20 cellular contexts compared by ENCODE assay signal in genomic region chr6:489762-490161, GRCh38.
DNase-seq lines count a peak whose midpoint lies in the region; ATAC-seq and TF ChIP-seq lines count a peak whose summit lies in the region.
"Had no signal": no experiment of that assay in that cellular context is flagged by ENCODE, and none has a peak within 500 bp of the region (broad histone marks: within the 10 kb centered on the region; RNA-seq: fewer than 3 reads in every experiment).

No MANE protein-coding gene starts in this region.

- no peaks in the 10 kb centered on the region for H3K4me1 ChIP-seq in gastroesophageal sphincter
- H3K4me1 ChIP-seq: upper lobe of right lung had no signal

- ATAC-seq in CD4-positive, alpha-beta T cell (ENCODE audit: poor library complexity): no peak
- ATAC-seq in activated CD8-positive, alpha-beta T cell treated with anti-CD3 and anti-CD28 coated beads for 36 hours: no peak
- ATAC-seq in memory B cell (ENCODE audit: low read depth): no peak
- ATAC-seq in GM21825 (IDR thresholded peaks at IDR 0.05; ENCODE audit: unreplicated experiment): no peak
- ATAC-seq in gastroesophageal sphincter: no peak
- ATAC-seq: HCT116, left ventricle myocardium superior, upper lobe of right lung had no signal

- H3K27ac ChIP-seq in CD4-positive, alpha-beta T cell (ENCODE audit: low read depth, low read length): no peak overlapping the region
- H3K27ac ChIP-seq in gastroesophageal sphincter: no peak overlapping the region
- H3K27ac ChIP-seq: 22Rv1, upper lobe of right lung had no signal

- peak overlapping the region; percentile 98 for H3K27ac Mint-ChIP-seq in T-helper 1 cell treated with Interleukin-12 subunit alpha and Interleukin-12 subunit beta and Interleukin-4 antibody, amounts not matched to agents 30 μg/mL and 1 μg/mL, for 36 hours
- peak overlapping the region; percentile 83 for H3K27ac Mint-ChIP-seq in CD4-positive, alpha-beta T cell
- H3K27ac Mint-ChIP-seq in activated CD8-positive, alpha-beta T cell treated with anti-CD3 and anti-CD28 coated beads for 36 hours: peak overlapping the region; percentile 99
- peak overlapping the region; percentile 89 for H3K27ac Mint-ChIP-seq in memory B cell

- H3K4me1 Mint-ChIP-seq in T-helper 1 cell treated with Interleukin-12 subunit alpha and Interleukin-12 subunit beta and Interleukin-4 antibody, amounts not matched to agents 30 μg/mL and 1 μg/mL, for 36 hours (ENCODE audit: low read depth): peaks cover 63% of the 10 kb centered on the region
- H3K4me1 Mint-ChIP-seq in CD4-positive, alpha-beta T cell (ENCODE audit: low read depth): peaks cover 63% of the 10 kb centered on the region
- peaks cover 94% of the 10 kb centered on the region for H3K4me1 Mint-ChIP-seq in activated CD8-positive, alpha-beta T cell treated with anti-CD3 and anti-CD28 coated beads for 36 hours (ENCODE audit: low read depth)
- H3K4me1 Mint-ChIP-seq in memory B cell: peaks cover 28% of the 10 kb centered on the region

- 91 to 94% methylated on average over 11 of the region's 11 CpGs for WGBS in gastroesophageal sphincter (ENCODE audit: low coverage in 1 of 2), 2 donors

- no peak for TF ChIP-seq POLR2A in gastroesophageal sphincter (IDR thresholded peaks at IDR 0.05)

- no peak overlapping the region for H3K4me3 Mint-ChIP-seq in T-helper 1 cell treated with Interleukin-12 subunit alpha and Interleukin-12 subunit beta and Interleukin-4 antibody, amounts not matched to agents 30 μg/mL and 1 μg/mL, for 36 hours
- H3K4me3 Mint-ChIP-seq in CD4-positive, alpha-beta T cell: peak overlapping the region; percentile 27
- H3K4me3 Mint-ChIP-seq in activated CD8-positive, alpha-beta T cell treated with anti-CD3 and anti-CD28 coated beads for 36 hours: peak overlapping the region; percentile 67
- H3K4me3 Mint-ChIP-seq in memory B cell: no peak overlapping the region

- DNase-seq in T-helper 1 cell (no peak), memory B cell (ENCODE audit: low spot score in 2 of 2) (no peak), DMS53 treated with DMSO at 0.1 percent for 48 hours (lab: John Stamatoyannopoulos, UW; ENCODE audit: unreplicated experiment) (no peak)
- no peak for DNase-seq in CD4-positive, alpha-beta T cell
- DNase-seq in activated CD8-positive, alpha-beta T cell treated with anti-CD3 and anti-CD28 coated beads for 36 hours: no peak
- DNase-seq: activated CD8-positive, alpha-beta memory T cell treated with anti-CD3 and anti-CD28 coated beads, Interleukin-2, amount 50 U/mL, for 4 hours; amniotic stem cell; dermis blood vessel endothelial cell; Karpas-422; left ventricle myocardium superior; NCI-H187 treated with DMSO at 0.1 percent for 48 hours; NCI-H345; T-helper 9 cell; upper lobe of right lung had no signal

- intact Hi-C loops in CD4-positive, alpha-beta T cell (cut with DNase I, micrococcal nuclease): loop anchor here in 1 of 2 experiments (2.0 to 5.0 kb wide), 2 partner anchors 43 to 92 kb away; no protein-coding TSS in a partner anchor
- intact Hi-C loops in activated CD8-positive, alpha-beta T cell treated with anti-CD3 and anti-CD28 coated beads for 36 hours (cut with micrococcal nuclease): loop anchor here (2.0 to 5.0 kb wide), 2 partner anchors 57 to 87 kb away; no protein-coding TSS in a partner anchor

- peaks cover 24% of the 10 kb centered on the region for H3K36me3 Mint-ChIP-seq in T-helper 1 cell treated with Interleukin-12 subunit alpha and Interleukin-12 subunit beta and Interleukin-4 antibody, amounts not matched to agents 30 μg/mL and 1 μg/mL, for 36 hours (ENCODE audit: low read depth)
- H3K36me3 Mint-ChIP-seq in CD4-positive, alpha-beta T cell (ENCODE audit: low read depth): peaks cover 48% of the 10 kb centered on the region
- peaks cover 65% of the 10 kb centered on the region for H3K36me3 Mint-ChIP-seq in activated CD8-positive, alpha-beta T cell treated with anti-CD3 and anti-CD28 coated beads for 36 hours (ENCODE audit: low read depth)
- peaks cover 6% of the 10 kb centered on the region for H3K36me3 Mint-ChIP-seq in memory B cell

- H3K9me3 ChIP-seq in CD4-positive, alpha-beta T cell (ENCODE audit: control insufficient read depth, low read length): no peaks in the 10 kb centered on the region
- H3K9me3 ChIP-seq in gastroesophageal sphincter: no peaks in the 10 kb centered on the region
- H3K9me3 ChIP-seq: upper lobe of right lung had no signal

- POLR2A ChIA-PET in CD4-positive, alpha-beta T cell (lab: Charles Lee): interaction anchor here (0.9 to 3.6 kb wide), 9 partner anchors 9 to 98 kb away, joined by 3 to 26 read pairs (median 7); partner anchors contain the start of gene IRF4
- POLR2A ChIA-PET in activated CD8-positive, alpha-beta T cell treated with anti-CD3 and anti-CD28 coated beads for 36 hours (lab: Charles Lee): interaction anchor here (0.9 to 29.9 kb wide), 12 partner anchors 8 to 87 kb away, joined by 3 to 853 read pairs (median 10); partner anchors contain the start of gene IRF4

- no peak overlapping the region for H3K4me3 ChIP-seq in gastroesophageal sphincter
- H3K4me3 ChIP-seq: skin epidermis, upper lobe of right lung had no signal

- peaks cover 5 to 94% of the 10 kb centered on the region in 2 donors for H3K36me3 ChIP-seq in gastroesophageal sphincter

- H3K27me3 Mint-ChIP-seq in T-helper 1 cell treated with Interleukin-12 subunit alpha and Interleukin-12 subunit beta and Interleukin-4 antibody, amounts not matched to agents 30 μg/mL and 1 μg/mL, for 36 hours (ENCODE audit: low read depth): no peaks in the 10 kb centered on the region
- no peaks in the 10 kb centered on the region for H3K27me3 Mint-ChIP-seq in CD4-positive, alpha-beta T cell
- H3K27me3 Mint-ChIP-seq in activated CD8-positive, alpha-beta T cell treated with anti-CD3 and anti-CD28 coated beads for 36 hours: no peaks in the 10 kb centered on the region
- H3K27me3 Mint-ChIP-seq in memory B cell: no peaks in the 10 kb centered on the region

- TF ChIP-seq EP300 in gastroesophageal sphincter (IDR thresholded peaks at IDR 0.05): no peak

- no peaks in the 10 kb centered on the region for H3K27me3 ChIP-seq in CD4-positive, alpha-beta T cell (ENCODE audit: control insufficient read depth, insufficient read depth, low read length)
- no peaks in the 10 kb centered on the region for H3K27me3 ChIP-seq in gastroesophageal sphincter
- H3K27me3 ChIP-seq: upper lobe of right lung had no signal

- no peaks in the 10 kb centered on the region for H3K9me3 Mint-ChIP-seq in T-helper 1 cell treated with Interleukin-12 subunit alpha and Interleukin-12 subunit beta and Interleukin-4 antibody, amounts not matched to agents 30 μg/mL and 1 μg/mL, for 36 hours
- H3K9me3 Mint-ChIP-seq in CD4-positive, alpha-beta T cell: no peaks in the 10 kb centered on the region
- peaks cover 7% of the 10 kb centered on the region for H3K9me3 Mint-ChIP-seq in activated CD8-positive, alpha-beta T cell treated with anti-CD3 and anti-CD28 coated beads for 36 hours
- no peaks in the 10 kb centered on the region for H3K9me3 Mint-ChIP-seq in memory B cell

- TF ChIP-seq CTCF in CD4-positive, alpha-beta T cell (IDR thresholded peaks at IDR 0.05): no peak
- no peak for TF ChIP-seq CTCF in activated CD8-positive, alpha-beta T cell treated with anti-CD3 and anti-CD28 coated beads for 36 hours (IDR thresholded peaks at IDR 0.05)
- no peak for TF ChIP-seq CTCF in gastroesophageal sphincter (IDR thresholded peaks at IDR 0.05)

- CTCF ChIA-PET in CD4-positive, alpha-beta T cell (lab: Charles Lee): interaction anchor here (0.8 kb wide), 1 partner anchor 43 kb away, joined by 3 read pairs; no protein-coding TSS in a partner anchor
- CTCF ChIA-PET in activated CD8-positive, alpha-beta T cell treated with anti-CD3 and anti-CD28 coated beads for 36 hours (lab: Charles Lee): interaction anchor here (0.6 to 3.1 kb wide), 18 partner anchors 9 to 301 kb away, joined by 3 to 16 read pairs (median 5); partner anchors contain the start of gene IRF4

Comparison
In these comparisons a context has a peak if more than half of its experiments do, and no peak if none do; other contexts are left out.
1. H3K4me3 Mint-ChIP-seq: peak in CD4-positive, alpha-beta T cell (single experiment) and activated CD8-positive, alpha-beta T cell treated with anti-CD3 and anti-CD28 coated beads for 36 hours (single experiment); none in T-helper 1 cell treated with Interleukin-12 subunit alpha and Interleukin-12 subunit beta and Interleukin-4 antibody, amounts not matched to agents 30 μg/mL and 1 μg/mL, for 36 hours (single experiment) and memory B cell (single experiment).
2. Peak in every context shown above with its lines, with median percentiles within 50 percentile points of each other: H3K27ac Mint-ChIP-seq.